1 cellular context compared by ENCODE assay signal in genomic region chr2:9498210-9498609, GRCh38.
TF ChIP-seq lines count a peak whose summit lies in the region.

No MANE protein-coding gene starts in this region.

TF ChIP-seq in SK-N-SH, 30 proteins besides CTCF, POLR2A, EP300 and RAD21 (continued from another document):
- TF ChIP-seq IRF3 (IDR thresholded peaks at IDR 0.05; ENCODE audit: low read depth, low read length) (no peak), YY1 (IDR thresholded peaks at IDR 0.05; ENCODE audit: low read depth) (no peak), MEF2A (IDR thresholded peaks at IDR 0.05; ENCODE audit: borderline replicate concordance, low read depth) (no peak), TCF12 (IDR thresholded peaks at IDR 0.05) (no peak; the same call in 1 of the 2 replicates)
